Comparison of ENCODE assay signal across 25 cellular contexts in the genomic region with DNA sequence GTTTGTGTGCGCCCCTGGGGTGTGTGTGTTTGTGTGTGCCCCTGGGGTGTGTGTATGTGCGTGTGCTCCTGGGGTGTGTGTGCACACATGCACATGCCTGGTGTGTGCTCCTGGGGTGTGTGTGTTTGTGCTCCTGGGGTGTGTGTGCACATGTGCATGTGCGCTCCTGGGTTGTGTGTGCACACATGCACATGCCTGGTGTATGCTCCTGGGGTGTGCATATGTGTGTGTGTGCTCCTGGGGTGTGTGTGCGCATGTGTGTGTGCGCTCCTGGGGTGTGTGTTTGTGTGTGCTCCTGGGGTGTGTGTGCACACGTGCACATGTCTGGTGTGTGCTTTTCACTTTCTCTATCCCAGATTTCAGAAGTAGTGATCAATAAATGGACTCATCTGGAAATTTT.
"Had no signal": no experiment of that assay in that cellular context is flagged by ENCODE, and none has a peak within 500 bp of the region (broad histone marks: within the 10 kb centered on the region; RNA-seq: fewer than 3 reads in every experiment).

No MANE protein-coding gene starts in this region.

- DNase-seq: activated CD4-positive, alpha-beta memory T cell treated with anti-CD3 and anti-CD28 coated beads for 36 hours; activated CD4-positive, alpha-beta T cell treated with anti-CD3 and anti-CD28 coated beads, Interleukin-2, amount 10 ng/mL, durations not matched to agents 24 days and 14 days; activated CD4-positive, CD25-positive, alpha-beta regulatory T cell treated with anti-CD3 and anti-CD28 coated beads, Interleukin-2, amount 50 U/mL, for 72 hours; activated naive CD4-positive, alpha-beta T cell treated with Interleukin-2 at 50 U/mL for 16 hours; activated T-cell treated with anti-CD3 and anti-CD28 coated beads for 4 hours; activated T-cell treated with anti-CD3 and anti-CD28 coated beads, Interleukin-2, amount 50 U/mL, for 72 hours; aorta; body of pancreas; effector CD8-positive, alpha-beta T cell; gastrocnemius medialis; left colon; mammary epithelial cell; nucleus accumbens; stimulated activated CD4-positive, alpha-beta T cell treated with anti-CD3 and anti-CD28 coated beads, Interleukin-15, amount 100 ng/mL, for 24 hours; stimulated activated CD4-positive, alpha-beta T cell treated with anti-CD3 and anti-CD28 coated beads, Interleukin-2, amount 100 ng/mL, for 24 hours; stimulated activated naive B cell treated with anti-CD40 and anti-IgM and Interleukin-4, amounts not matched to agents 10 μg/mL and 1 μg/mL and 100 μg/mL, for 72 hours; tibial artery; WERI-Rb-1 had no signal

- H3K79me2 ChIP-seq: hepatocyte had no signal

- H2AFZ ChIP-seq: hepatocyte had no signal

- H3K4me1 Mint-ChIP-seq: activated CD4-positive, alpha-beta T cell treated with anti-CD3 and anti-CD28 coated beads, Interleukin-2, amount 10 ng/mL, durations not matched to agents 24 days and 14 days; central memory CD8-positive, alpha-beta T cell; stimulated activated naive B cell treated with anti-CD40 and anti-IgM and Interleukin-4, amounts not matched to agents 10 μg/mL and 1 μg/mL and 100 μg/mL, for 72 hours had no signal

- H3K4me3 Mint-ChIP-seq: activated CD4-positive, alpha-beta memory T cell treated with anti-CD3 and anti-CD28 coated beads for 36 hours; activated CD4-positive, alpha-beta T cell treated with anti-CD3 and anti-CD28 coated beads, Interleukin-2, amount 10 ng/mL, durations not matched to agents 24 days and 14 days; activated naive CD8-positive, alpha-beta T cell; activated T-cell treated with anti-CD3 and anti-CD28 coated beads, Interleukin-2, amount 50 U/mL, for 72 hours; central memory CD8-positive, alpha-beta T cell; nephron progenitor cell; stimulated activated naive B cell treated with anti-CD40 and anti-IgM and Interleukin-4, amounts not matched to agents 10 μg/mL and 1 μg/mL and 100 μg/mL, for 72 hours had no signal

- H3K9me3 Mint-ChIP-seq: activated CD4-positive, alpha-beta memory T cell treated with anti-CD3 and anti-CD28 coated beads for 36 hours; activated CD4-positive, alpha-beta T cell treated with anti-CD3 and anti-CD28 coated beads, Interleukin-2, amount 10 ng/mL, durations not matched to agents 24 days and 14 days; central memory CD8-positive, alpha-beta T cell; nephron progenitor cell had no signal

- H3K27ac Mint-ChIP-seq: activated CD4-positive, alpha-beta memory T cell treated with anti-CD3 and anti-CD28 coated beads for 36 hours; activated CD4-positive, alpha-beta T cell treated with anti-CD3 and anti-CD28 coated beads, Interleukin-2, amount 10 ng/mL, durations not matched to agents 24 days and 14 days; activated naive CD8-positive, alpha-beta T cell; activated T-cell treated with anti-CD3 and anti-CD28 coated beads, Interleukin-2, amount 50 U/mL, for 72 hours; nephron progenitor cell; stimulated activated naive B cell treated with anti-CD40 and anti-IgM and Interleukin-4, amounts not matched to agents 10 μg/mL and 1 μg/mL and 100 μg/mL, for 72 hours had no signal

- H3K4me2 ChIP-seq: hepatocyte had no signal

- H3K4me3 ChIP-seq: adrenal gland, body of pancreas, gastrocnemius medialis, hepatocyte, right atrium auricular region, suprapubic skin, tibial artery had no signal

- H3K4me1 ChIP-seq: adrenal gland, body of pancreas, gastrocnemius medialis, right atrium auricular region, suprapubic skin, tibial artery had no signal

- H3K9me3 ChIP-seq: adrenal gland, body of pancreas, gastrocnemius medialis, right atrium auricular region, suprapubic skin, tibial artery had no signal

- H3K36me3 Mint-ChIP-seq: activated CD4-positive, alpha-beta memory T cell treated with anti-CD3 and anti-CD28 coated beads for 36 hours; activated naive CD8-positive, alpha-beta T cell; stimulated activated naive B cell treated with anti-CD40 and anti-IgM and Interleukin-4, amounts not matched to agents 10 μg/mL and 1 μg/mL and 100 μg/mL, for 72 hours had no signal

- H3K27me3 ChIP-seq: body of pancreas, right atrium auricular region had no signal

- H3K27ac ChIP-seq: adrenal gland, body of pancreas, gastrocnemius medialis, hepatocyte, right atrium auricular region, suprapubic skin, tibial artery, WERI-Rb-1 had no signal

- H3K36me3 ChIP-seq: adrenal gland, gastrocnemius medialis, right atrium auricular region, suprapubic skin, tibial artery, WERI-Rb-1 had no signal
